In genomic region chr6:138773177-138774091, GRCh38 we compare ENCODE assay signal across 8 cellular contexts. TPM values are rescaled to one million over a fixed set of nuclear protein-coding genes. Genes with fewer than 3 reads are reported as not detected.
A peak's percentile ranks its signal among the peaks of the same experiment; 100 is the strongest.
DNase-seq lines count a peak whose midpoint lies in the region; ATAC-seq and TF ChIP-seq lines count a peak whose summit lies in the region.

TSS of gene CCDC28A (plus strand) at chr6:138773769. CDS start at chr6:138776121, 2,352 bp downstream.

- H3K9me3 Mint-ChIP-seq in activated CD4-positive, alpha-beta T cell treated with anti-CD3 and anti-CD28 coated beads, Interleukin-2, amount 10 ng/mL, durations not matched to agents 7 days and 5 days: no peaks in the 10 kb centered on the region

- peaks cover 29% of the 10 kb centered on the region for H3K4me1 ChIP-seq in BLaER1

- peak within 1 kb of the TSS; percentile 92 for H3K9ac ChIP-seq in BLaER1

- H3K4me1 Mint-ChIP-seq in activated CD4-positive, alpha-beta T cell treated with anti-CD3 and anti-CD28 coated beads, Interleukin-2, amount 10 ng/mL, durations not matched to agents 7 days and 5 days: peaks cover 30% of the 10 kb centered on the region

- no peaks in the 10 kb centered on the region for H3K27me3 ChIP-seq in BLaER1

- no peaks in the 10 kb centered on the region for H3K36me3 Mint-ChIP-seq in activated CD4-positive, alpha-beta T cell treated with anti-CD3 and anti-CD28 coated beads, Interleukin-2, amount 10 ng/mL, durations not matched to agents 7 days and 5 days (ENCODE audit: low read depth)

- H3K4me3 ChIP-seq in BLaER1 (peak within 1 kb of the TSS; percentile 91), coronary artery (peak within 1 kb of the TSS; percentile 94)

- POLR2A ChIA-PET in activated CD4-positive, alpha-beta T cell treated with anti-CD3 and anti-CD28 coated beads, Interleukin-2, amount 10 ng/mL, durations not matched to agents 7 days and 5 days (lab: Charles Lee): interaction anchor here (0.6 kb wide), 1 partner anchor 156 kb away, joined by 3 read pairs; no protein-coding TSS in a partner anchor

- no peak for TF ChIP-seq CTCF in coronary artery (IDR thresholded peaks at IDR 0.05)

- peak within 1 kb of the TSS; percentile 86 for H3K4me2 ChIP-seq in BLaER1

- DNase-seq in NCI-H69 (lab: John Stamatoyannopoulos, UW): peak; percentile 99
- DNase-seq in activated CD4-positive, alpha-beta T cell treated with anti-CD3 and anti-CD28 coated beads, Interleukin-2, amount 10 ng/mL, durations not matched to agents 7 days and 5 days: peak; percentile 95
- DNase-seq in coronary artery (ENCODE audit: low spot score): peak; percentile 97
- peak; percentile 95 for DNase-seq in left colon
- DNase-seq in stimulated activated CD4-positive, alpha-beta T cell treated with anti-CD3 and anti-CD28 coated beads, Interleukin-1b, Interleukin-23, amount 100 ng/mL, for 48 hours: peak; percentile 92

- CTCF ChIA-PET in activated CD4-positive, alpha-beta T cell treated with anti-CD3 and anti-CD28 coated beads, Interleukin-2, amount 10 ng/mL, durations not matched to agents 7 days and 5 days (lab: Charles Lee): interaction anchor here (0.7 to 2.3 kb wide), 7 partner anchors 9 to 1816 kb away, joined by 3 to 6 read pairs (median 3); no protein-coding TSS in a partner anchor

- H4K20me1 ChIP-seq in BLaER1: no peaks in the 10 kb centered on the region

- ATAC-seq in GM19328 (IDR thresholded peaks at IDR 0.05; ENCODE audit: unreplicated experiment) (peak; percentile 91), HG03520 (IDR thresholded peaks at IDR 0.05; ENCODE audit: unreplicated experiment) (peak; percentile 87), left colon (peak; percentile 96)

- no peaks in the 10 kb centered on the region for H3K27me3 Mint-ChIP-seq in activated CD4-positive, alpha-beta T cell treated with anti-CD3 and anti-CD28 coated beads, Interleukin-2, amount 10 ng/mL, durations not matched to agents 7 days and 5 days

- H3K36me3 ChIP-seq in BLaER1: peaks cover 11% of the 10 kb centered on the region; the same call in 1 of the 2 replicates

- peak within 1 kb of the TSS; percentile 100 for H3K27ac Mint-ChIP-seq in activated CD4-positive, alpha-beta T cell treated with anti-CD3 and anti-CD28 coated beads, Interleukin-2, amount 10 ng/mL, durations not matched to agents 7 days and 5 days

- peak within 1 kb of the TSS; percentile 99 for H3K4me3 Mint-ChIP-seq in activated CD4-positive, alpha-beta T cell treated with anti-CD3 and anti-CD28 coated beads, Interleukin-2, amount 10 ng/mL, durations not matched to agents 7 days and 5 days

- peak within 1 kb of the TSS; percentile 96 for H3K27ac ChIP-seq in BLaER1
- H3K27ac ChIP-seq in coronary artery: peak within 1 kb of the TSS; percentile 86 to 98

- intact Hi-C loops in left colon (cut with DNase I, micrococcal nuclease): no loop called here

- no peaks in the 10 kb centered on the region for H3K9me3 ChIP-seq in BLaER1

RNA-seq across cellular contexts. Expression of gene CCDC28A, which starts in this region (rescaled TPM):
- 10 to 100 TPM; 22.5 to 27.3 TPM for total RNA-seq in activated CD4-positive, alpha-beta T cell treated with anti-CD3 and anti-CD28 coated beads, Interleukin-2, amount 10 ng/mL, durations not matched to agents 7 days and 5 days
- 10 to 100 TPM; 12.9 to 25.9 TPM for total RNA-seq in left colon

Comparison
In these comparisons a context has a peak if more than half of its experiments do, and no peak if none do; other contexts are left out.
1. Peak in every context shown above with its lines: DNase-seq, ATAC-seq, H3K4me3 ChIP-seq and H3K27ac ChIP-seq.